Comparison of ENCODE assay signal across 8 cellular contexts in genomic region chr22:36065462-36065774, GRCh38. TPM values are rescaled to one million over a fixed set of nuclear protein-coding genes. Genes with fewer than 3 reads are reported as not detected.
DNase-seq lines count a peak whose midpoint lies in the region; ATAC-seq and TF ChIP-seq lines count a peak whose summit lies in the region.

No MANE protein-coding gene starts in this region.

- CTCF ChIA-PET in HCT116 (lab: Charles Lee) = interaction anchor here (0.6 to 3.3 kb wide), 55 partner anchors 9 to 686 kb away, joined by 3 to 55 read pairs (median 4); partner anchors contain the start of gene RBFOX2

- peak overlapping the region; percentile 84 for H3K4me3 Mint-ChIP-seq in activated T-helper 1 cell treated with anti-CD3 and anti-CD28 coated beads, Interleukin-12 subunit alpha, Interleukin-12 subunit beta, Interleukin-2, Interleukin-4 antibody, amounts not matched to agents 30 ng/mL and 10 ng/mL and 1 ng/mL, durations not matched to agents 14 hours and 24 hours and 36 hours

- H2AFZ ChIP-seq in HCT116 (ENCODE audit: low read depth, low read length, poor library complexity, severe bottlenecking) = peak overlapping the region; percentile 96

- ATAC-seq in HCT116 (peak; percentile 53), HG02623 (IDR thresholded peaks at IDR 0.05; ENCODE audit: unreplicated experiment) (no peak), HG02642 (IDR thresholded peaks at IDR 0.05; ENCODE audit: poor library complexity, unreplicated experiment) (no peak)

- peak overlapping the region; percentile 70 for H3K9ac ChIP-seq in HCT116 (ENCODE audit: low read length)

- no peaks in the 10 kb centered on the region for H3K9me3 ChIP-seq in HCT116 (ENCODE audit: control insufficient read depth in 1 of 2, insufficient read depth in 1 of 2, low read depth in 1 of 2, low read length in 2 of 2)
- no peaks in the 10 kb centered on the region for H3K9me3 ChIP-seq in left ventricle myocardium inferior (replicated peaks)

- H3K4me3 ChIP-seq in HCT116 (replicated peaks in 1 of 2; ENCODE audit: low read depth in 1 of 2, low read length in 2 of 2) (peak overlapping the region; percentile 62 to 64), left ventricle myocardium inferior (peak overlapping the region; percentile 70), skeletal muscle cell (ENCODE audit: low read depth, low read length) (peak overlapping the region; percentile 52)

- peaks cover 21% of the 10 kb centered on the region for H3K27me3 Mint-ChIP-seq in activated T-helper 1 cell treated with anti-CD3 and anti-CD28 coated beads, Interleukin-12 subunit alpha, Interleukin-12 subunit beta, Interleukin-2, Interleukin-4 antibody, amounts not matched to agents 30 ng/mL and 10 ng/mL and 1 ng/mL, durations not matched to agents 14 hours and 24 hours and 36 hours (ENCODE audit: insufficient read depth)

- no peaks in the 10 kb centered on the region for H3K9me3 Mint-ChIP-seq in activated T-helper 1 cell treated with anti-CD3 and anti-CD28 coated beads, Interleukin-12 subunit alpha, Interleukin-12 subunit beta, Interleukin-2, Interleukin-4 antibody, amounts not matched to agents 30 ng/mL and 10 ng/mL and 1 ng/mL, durations not matched to agents 14 hours and 24 hours and 36 hours

- no peaks in the 10 kb centered on the region for H3K79me2 ChIP-seq in HCT116 (ENCODE audit: insufficient read depth, low read length)

- H3K4me2 ChIP-seq in HCT116 (ENCODE audit: low read length) = peak overlapping the region; percentile 89

- peak overlapping the region; percentile 83 for H3K27ac Mint-ChIP-seq in activated T-helper 1 cell treated with anti-CD3 and anti-CD28 coated beads, Interleukin-12 subunit alpha, Interleukin-12 subunit beta, Interleukin-2, Interleukin-4 antibody, amounts not matched to agents 30 ng/mL and 10 ng/mL and 1 ng/mL, durations not matched to agents 14 hours and 24 hours and 36 hours

- no peaks in the 10 kb centered on the region for H4K20me1 ChIP-seq in HCT116 (ENCODE audit: insufficient read depth)

- DNase-seq in HCT116 (ENCODE audit: low read depth, low spot score) (no peak), left ventricle myocardium inferior (no peak), skeletal muscle cell (ENCODE audit: low read depth) (no peak), NCI-H1694 treated with DMSO at 0.1 percent for 48 hours (lab: John Stamatoyannopoulos, UW) (no peak), NCI-H526 (lab: John Stamatoyannopoulos, UW) (no peak)
- no peak for DNase-seq in activated T-helper 1 cell treated with anti-CD3 and anti-CD28 coated beads, Interleukin-12 subunit alpha, Interleukin-12 subunit beta, Interleukin-2, Interleukin-4 antibody, amounts not matched to agents 30 ng/mL and 10 ng/mL and 1 ng/mL, durations not matched to agents 14 hours and 24 hours and 36 hours (ENCODE audit: low spot score)

- intact Hi-C loops in HCT116 (cut with micrococcal nuclease) = no loop called here
- intact Hi-C loops in activated T-helper 1 cell treated with anti-CD3 and anti-CD28 coated beads, Interleukin-12 subunit alpha, Interleukin-12 subunit beta, Interleukin-2, Interleukin-4 antibody, amounts not matched to agents 30 ng/mL and 10 ng/mL and 1 ng/mL, durations not matched to agents 14 hours and 24 hours and 36 hours (cut with micrococcal nuclease) = loop anchor here (2.0 to 10.0 kb wide), 4 partner anchors 115 to 713 kb away; partner anchors contain the start of gene APOL2
- intact Hi-C loops in left ventricle myocardium inferior (cut with micrococcal nuclease) = no loop called here

- TF ChIP-seq RAD21 in HCT116 (IDR thresholded peaks at IDR 0.05; ENCODE audit: low read depth) = no peak

- H3K27me3 ChIP-seq in HCT116 (ENCODE audit: insufficient read depth, low read length) (no peaks in the 10 kb centered on the region), left ventricle myocardium inferior (ENCODE audit: low read depth) (no peaks in the 10 kb centered on the region)

- peak; percentile 57 for TF ChIP-seq POLR2A in HCT116 (IDR thresholded peaks at IDR 0.05; ENCODE audit: borderline replicate concordance, extremely low read depth, insufficient read depth, insufficient read length)

- no peaks in the 10 kb centered on the region for H3K9me2 ChIP-seq in HCT116 (ENCODE audit: insufficient read depth)

- RAD21 ChIA-PET in HCT116 (lab: Charles Lee; ENCODE audit: low non-redundant PET in 1 of 2, low total read pairs in 2 of 2, uncharacterized antibody in 2 of 2, unreplicated experiment in 2 of 2) = interaction anchor here (0.8 to 1.4 kb wide), 5 partner anchors 10 to 227 kb away, joined by 3 to 5 read pairs (median 4); partner anchors contain the start of gene RBFOX2 (in 1 of the 2)

- H3K36me3 Mint-ChIP-seq in activated T-helper 1 cell treated with anti-CD3 and anti-CD28 coated beads, Interleukin-12 subunit alpha, Interleukin-12 subunit beta, Interleukin-2, Interleukin-4 antibody, amounts not matched to agents 30 ng/mL and 10 ng/mL and 1 ng/mL, durations not matched to agents 14 hours and 24 hours and 36 hours (ENCODE audit: low read depth) = no peaks in the 10 kb centered on the region

- H3K4me1 Mint-ChIP-seq in activated T-helper 1 cell treated with anti-CD3 and anti-CD28 coated beads, Interleukin-12 subunit alpha, Interleukin-12 subunit beta, Interleukin-2, Interleukin-4 antibody, amounts not matched to agents 30 ng/mL and 10 ng/mL and 1 ng/mL, durations not matched to agents 14 hours and 24 hours and 36 hours (ENCODE audit: low read depth) = peaks cover 11% of the 10 kb centered on the region

- POLR2A ChIA-PET in HCT116 (lab: Charles Lee) = interaction anchor here (0.6 to 1.6 kb wide), 8 partner anchors 8 to 438 kb away, joined by 3 to 7 read pairs (median 4); partner anchors contain the start of gene RBFOX2

- BruUV-seq in HCT116 (replicated peaks; lab: Mats Ljungman, UMichigan) = TSS peak; percentile 92

- TF ChIP-seq CTCF in HCT116 (IDR thresholded peaks at IDR 0.05 in 2 of 3, conservative IDR thresholded peaks at IDR 0.05 in 1 of 3; ENCODE audit: borderline replicate concordance in 1 of 3, insufficient read depth in 1 of 3, low read depth in 2 of 3, low read length in 2 of 3) = no peak
- TF ChIP-seq CTCF in left ventricle myocardium inferior (IDR thresholded peaks at IDR 0.05; ENCODE audit: borderline replicate concordance) = no peak

- H3K27ac ChIP-seq in HCT116 (ENCODE audit: low read depth, low read length) (peak overlapping the region; percentile 64), left ventricle myocardium inferior (replicated peaks) (peak overlapping the region; percentile 91)

- H3K4me1 ChIP-seq in HCT116 (ENCODE audit: control insufficient read depth in 1 of 2, insufficient read depth in 2 of 2, low read length in 2 of 2) = peaks cover 4 to 19% of the 10 kb centered on the region in 2 experiments
- peaks cover 17% of the 10 kb centered on the region for H3K4me1 ChIP-seq in left ventricle myocardium inferior

- H3K36me3 ChIP-seq in HCT116 (ENCODE audit: control insufficient read depth in 1 of 2, insufficient read depth in 2 of 2, low read length in 2 of 2) = no peaks in the 10 kb centered on the region
- H3K36me3 ChIP-seq in left ventricle myocardium inferior = no peaks in the 10 kb centered on the region

TF ChIP-seq in HCT116, 20 proteins besides CTCF, POLR2A, EP300 and RAD21 (continues in another document):
- no peak for TF ChIP-seq CBX3 (IDR thresholded peaks at IDR 0.05; ENCODE audit: low read depth)
- TF ChIP-seq POLR2AphosphoS5 (IDR thresholded peaks at IDR 0.05; ENCODE audit: low read depth, low read length) = no peak
- no peak for TF ChIP-seq EZH2 (IDR thresholded peaks at IDR 0.05)
- no peak for TF ChIP-seq ATF3 (IDR thresholded peaks at IDR 0.05)
- no peak for TF ChIP-seq CEBPB (IDR thresholded peaks at IDR 0.05; ENCODE audit: low read depth)
- no peak for TF ChIP-seq ZNF274 (IDR thresholded peaks at IDR 0.05; ENCODE audit: low read depth, low read length)
- no peak for TF ChIP-seq ZFX (IDR thresholded peaks at IDR 0.05)
- TF ChIP-seq MAX (IDR thresholded peaks at IDR 0.05) = no peak
- no peak for TF ChIP-seq SP1 (IDR thresholded peaks at IDR 0.05; ENCODE audit: low read depth)
- no peak for TF ChIP-seq TCF7L2 (IDR thresholded peaks at IDR 0.05; ENCODE audit: borderline replicate concordance, extremely low read depth, insufficient read depth, insufficient read length)
- TF ChIP-seq REST (IDR thresholded peaks at IDR 0.05; ENCODE audit: low read depth) = no peak

RNA-seq across cellular contexts. Expression of gene RBFOX2, which starts 36.8 kb away (rescaled TPM):
- total RNA-seq in HCT116 (2021; ENCODE audit: unreplicated experiment) = 83.9 TPM
- polyA plus RNA-seq in HCT116 (2012) = 67.9 and 70.1 TPM in 2 replicates
- total RNA-seq in activated T-helper 1 cell treated with anti-CD3 and anti-CD28 coated beads, Interleukin-12 subunit alpha, Interleukin-12 subunit beta, Interleukin-2, Interleukin-4 antibody, amounts not matched to agents 30 ng/mL and 10 ng/mL and 1 ng/mL, durations not matched to agents 14 hours and 24 hours and 36 hours = 3.7 and 3.8 TPM in 2 replicates
- total RNA-seq in left ventricle myocardium inferior = 75.4 TPM

Comparison
In these comparisons a context has a peak if more than half of its experiments do, and no peak if none do; other contexts are left out.
1. RNA of gene RBFOX2, which starts 36.8 kb away (total RNA-seq): 83.9 TPM in HCT116 (single experiment) and 75.4 TPM in left ventricle myocardium inferior (single experiment); 3.7 to 3.8 TPM in activated T-helper 1 cell treated with anti-CD3 and anti-CD28 coated beads, Interleukin-12 subunit alpha, Interleukin-12 subunit beta, Interleukin-2, Interleukin-4 antibody, amounts not matched to agents 30 ng/mL and 10 ng/mL and 1 ng/mL, durations not matched to agents 14 hours and 24 hours and 36 hours; every median in the first group is over 10 times any median in the second.
2. Peak in every context shown above with its lines, with median percentiles within 50 percentile points of each other: H3K4me3 ChIP-seq.